7 cellular contexts compared by ENCODE assay signal in genomic region chr19:2998642-2999041, GRCh38. TPM values are rescaled to one million over a fixed set of nuclear protein-coding genes. Genes with fewer than 3 reads are reported as not detected.
"Had no signal": no experiment of that assay in that cellular context is flagged by ENCODE, and none has a peak within 500 bp of the region (broad histone marks: within the 10 kb centered on the region; RNA-seq: fewer than 3 reads in every experiment).

No MANE protein-coding gene starts in this region.

- H3K27ac ChIP-seq: HL-60, KMS-11 had no signal

- H3K4me2 ChIP-seq: KMS-11 had no signal

- FAIRE-seq: HTR-8/SVneo had no signal

- DNase-seq: IMR-90, KBM-7, KG1 had no signal

- H3K9ac ChIP-seq: KMS-11 had no signal

RNA-seq across cellular contexts. Expression of gene TLE6, which starts 21.3 kb away (rescaled TPM):
- total RNA-seq: HT1080 had no signal

RNA-seq across cellular contexts. Expression of gene TLE2, which starts 30.4 kb away (rescaled TPM):
- total RNA-seq: HT1080 had no signal

RNA-seq across cellular contexts. Expression of gene ZNF77, which starts 53.9 kb away (rescaled TPM):
- total RNA-seq: HT1080 had no signal
